28 cellular contexts compared by ENCODE assay signal in genomic region chr3:70156808-70157207, GRCh38.
"Had no signal": no experiment of that assay in that cellular context is flagged by ENCODE, and none has a peak within 500 bp of the region (broad histone marks: within the 10 kb centered on the region; RNA-seq: fewer than 3 reads in every experiment).

No MANE protein-coding gene starts in this region.

- H3K9me3 ChIP-seq: colonic mucosa, esophagus squamous epithelium, gastrocnemius medialis, heart right ventricle, left lung, lower lobe of right lung, mucosa of descending colon had no signal

- H3K4me1 Mint-ChIP-seq: endodermal cell, mesothelial cell of epicardium, naive B cell had no signal

- FAIRE-seq: endometrium, islet of Langerhans, keratinocyte had no signal

- H3K4me3 Mint-ChIP-seq: dendritic cell treated with granulocyte-macrophage colony-stimulating factor and Interleukin-4, amounts not matched to agents 40 ng/mL and 50 ng/mL, for 4 days; effector memory CD8-positive, alpha-beta T cell; endodermal cell; mesothelial cell of epicardium; naive B cell had no signal

- DNase-seq: colonic mucosa; cortex of kidney; effector CD8-positive, alpha-beta T cell; effector memory CD8-positive, alpha-beta T cell; endodermal cell; erythroblast; esophagus squamous epithelium; foreskin fibroblast; foreskin melanocyte; gastrocnemius medialis; glutamatergic neuron; head of caudate nucleus; heart right ventricle; hippocampal formation; left cardiac atrium; left lung; left ventricle myocardium superior; lower lobe of right lung; mesenchymal stem cell; mucosa of descending colon; naive B cell had no signal

- H3K4me1 ChIP-seq: colonic mucosa, esophagus squamous epithelium, gastrocnemius medialis, heart right ventricle, left lung, lower lobe of right lung had no signal

- H3K36me3 Mint-ChIP-seq: mesothelial cell of epicardium, naive B cell had no signal

- ATAC-seq: effector memory CD8-positive, alpha-beta T cell; esophagus mucosa; gastrocnemius medialis; heart right ventricle; left cardiac atrium; left lung; left ventricle myocardium superior; lower lobe of right lung; mucosa of descending colon had no signal

- H3K27me3 Mint-ChIP-seq: effector memory CD8-positive, alpha-beta T cell had no signal

- H3K27ac Mint-ChIP-seq: dendritic cell treated with granulocyte-macrophage colony-stimulating factor and Interleukin-4, amounts not matched to agents 40 ng/mL and 50 ng/mL, for 4 days; effector memory CD8-positive, alpha-beta T cell; endodermal cell; mesothelial cell of epicardium; naive B cell had no signal

- H3K27ac ChIP-seq: colonic mucosa, epithelial cell of prostate, esophagus squamous epithelium, gastrocnemius medialis, heart right ventricle, left lung, lower lobe of right lung had no signal

- H3K27me3 ChIP-seq: colonic mucosa, esophagus squamous epithelium, gastrocnemius medialis, heart right ventricle, left lung had no signal

- H3K9me3 Mint-ChIP-seq: dendritic cell treated with granulocyte-macrophage colony-stimulating factor and Interleukin-4, amounts not matched to agents 40 ng/mL and 50 ng/mL, for 4 days; endodermal cell had no signal

- H3K36me3 ChIP-seq: colonic mucosa, esophagus squamous epithelium, gastrocnemius medialis, heart right ventricle, left lung, lower lobe of right lung had no signal

- H3K4me3 ChIP-seq: colonic mucosa, esophagus squamous epithelium, gastrocnemius medialis, heart right ventricle, left lung, lower lobe of right lung, mucosa of descending colon had no signal
